ENCODE assay signal across 8 cellular contexts in genomic region chr13:98141938-98142426, GRCh38. TPM values are rescaled to one million over a fixed set of nuclear protein-coding genes. Genes with fewer than 3 reads are reported as not detected.
A peak's percentile ranks its signal among the peaks of the same experiment; 100 is the strongest.
DNase-seq lines count a peak whose midpoint lies in the region; ATAC-seq and TF ChIP-seq lines count a peak whose summit lies in the region.

No MANE protein-coding gene starts in this region.

- no peak for TF ChIP-seq POLR2A in body of pancreas (IDR thresholded peaks at IDR 0.05)

- no peaks in the 10 kb centered on the region for H3K36me3 ChIP-seq in body of pancreas (replicated peaks in 1 of 2; ENCODE audit: insufficient read depth in 1 of 2, low read depth in 2 of 2)
- H3K36me3 ChIP-seq in thymus (ENCODE audit: control insufficient read depth, insufficient read depth) = no peaks in the 10 kb centered on the region

- H3K27ac ChIP-seq in body of pancreas (peak overlapping the region; percentile 74 to 95 (median 90)), layer of hippocampus (ENCODE audit: low read depth, low read length) (peak overlapping the region; percentile 68), thymus (ENCODE audit: low read depth) (no peak overlapping the region)

- ATAC-seq in HG02759 (IDR thresholded peaks at IDR 0.05; ENCODE audit: unreplicated experiment) (peak; percentile 10), body of pancreas (peak; percentile 3), esophagus mucosa (no peak)

- 7 to 22% methylated on average over 9 to 22 of the region's 22 CpGs for WGBS in body of pancreas, 2 donors
- WGBS in thymus = 9% methylated on average over 22 of the region's 22 CpGs

- H3K4me1 ChIP-seq in body of pancreas (peaks cover 38% of the 10 kb centered on the region), thymus (ENCODE audit: control insufficient read depth, insufficient read depth, low read length) (peaks cover 2% of the 10 kb centered on the region)

- intact Hi-C loops in body of pancreas (cut with DNase I) = loop anchor here (10.0 kb wide), 2 partner anchors 263 to 293 kb away; no protein-coding TSS in a partner anchor

- no peaks in the 10 kb centered on the region for H3K9me3 ChIP-seq in body of pancreas
- no peaks in the 10 kb centered on the region for H3K9me3 ChIP-seq in thymus (ENCODE audit: control insufficient read depth)

- no peak for TF ChIP-seq CTCF in body of pancreas (IDR thresholded peaks at IDR 0.05)

- DNase-seq in COLO668 (lab: John Stamatoyannopoulos, UW; ENCODE audit: unreplicated experiment) (peak; percentile 68), body of pancreas (peak; percentile 48 to 54 (median 52)), OCI-M2 (lab: John Stamatoyannopoulos, UW; ENCODE audit: unreplicated experiment) (no peak), NCI-H2029 (lab: John Stamatoyannopoulos, UW) (no peak)

- no peaks in the 10 kb centered on the region for H3K27me3 ChIP-seq in body of pancreas
- no peaks in the 10 kb centered on the region for H3K27me3 ChIP-seq in layer of hippocampus (ENCODE audit: control insufficient read depth, insufficient read depth, low read length)
- peaks cover 48% of the 10 kb centered on the region for H3K27me3 ChIP-seq in thymus (ENCODE audit: control insufficient read depth, insufficient read depth)

- H3K4me3 ChIP-seq in body of pancreas (peak overlapping the region; percentile 40 to 92), thymus (ENCODE audit: low read length) (peak overlapping the region; percentile 51)

RNA-seq across cellular contexts. Expression of gene FARP1, which starts 0.9 kb away (rescaled TPM):
- total RNA-seq in body of pancreas (10 to 100 TPM; 89.5 to 93.6 TPM), esophagus mucosa (6.2 TPM)
- 7.5 TPM for polyA plus RNA-seq in thymus

RNA-seq across cellular contexts. Expression of gene RNF113B, which starts 35.1 kb away (rescaled TPM):
- total RNA-seq in body of pancreas (not detected), esophagus mucosa (not detected)
- polyA plus RNA-seq in thymus = not detected

Comparison
In these comparisons a context has a peak if more than half of its experiments do, and no peak if none do; other contexts are left out.
1. DNase-seq: peak in COLO668 (single experiment) and body of pancreas (4 of 4); none in OCI-M2 (single experiment) and NCI-H2029 (single experiment).
2. RNA of gene FARP1, which starts 0.9 kb away (total RNA-seq): 89.5 to 93.6 TPM in body of pancreas; 6.2 TPM in esophagus mucosa (single experiment); every median in the first group is over 10 times any median in the second.